In genomic region chr2:148501545-148501944, GRCh38 we compare ENCODE assay signal across 30 cellular contexts.
DNase-seq lines count a peak whose midpoint lies in the region; ATAC-seq and TF ChIP-seq lines count a peak whose summit lies in the region.
"Had no signal": no experiment of that assay in that cellular context is flagged by ENCODE, and none has a peak within 500 bp of the region (broad histone marks: within the 10 kb centered on the region; RNA-seq: fewer than 3 reads in every experiment).

No MANE protein-coding gene starts in this region.

- H3K36me3 Mint-ChIP-seq in GM23338 (ENCODE audit: low read depth) (no peaks in the 10 kb centered on the region), WTC11 (no peaks in the 10 kb centered on the region), neural progenitor cell (no peaks in the 10 kb centered on the region)
- H3K36me3 Mint-ChIP-seq: activated naive CD8-positive, alpha-beta T cell; stimulated activated naive B cell treated with anti-CD40 and anti-IgM and Interleukin-4, amounts not matched to agents 10 μg/mL and 1 μg/mL and 100 μg/mL, for 72 hours had no signal

- no peak overlapping the region for H3K9ac ChIP-seq in neural progenitor cell
- H3K9ac ChIP-seq: GM23248 had no signal

- POLR2A ChIA-PET in WTC11 (lab: Charles Lee) (no interaction called here), HEK293T (lab: Yijun Ruan, JAX) (no interaction called here)

- no peaks in the 10 kb centered on the region for H3K9me2 ChIP-seq in GM23338 (ENCODE audit: insufficient read depth)

- no peak for TF ChIP-seq CTCF in GM23338 (conservative IDR thresholded peaks at IDR 0.05; ENCODE audit: low read depth in 2 of 2)
- TF ChIP-seq CTCF in WTC11 (IDR thresholded peaks at IDR 0.05), result no peak
- no peak for TF ChIP-seq CTCF in neural progenitor cell (IDR thresholded peaks at IDR 0.05)

- H3K9me3 Mint-ChIP-seq in GM23338 (no peaks in the 10 kb centered on the region), WTC11 (no peaks in the 10 kb centered on the region), neural progenitor cell (no peaks in the 10 kb centered on the region)
- H3K9me3 Mint-ChIP-seq: effector memory CD8-positive, alpha-beta T cell; stimulated activated naive B cell treated with anti-CD40 and anti-IgM and Interleukin-4, amounts not matched to agents 10 μg/mL and 1 μg/mL and 100 μg/mL, for 72 hours had no signal

- H3K27me3 Mint-ChIP-seq in GM23338 (ENCODE audit: insufficient read depth, low read depth, poor library complexity), result no peaks in the 10 kb centered on the region
- H3K27me3 Mint-ChIP-seq in WTC11 (ENCODE audit: low read depth), result no peaks in the 10 kb centered on the region
- H3K27me3 Mint-ChIP-seq in neural progenitor cell (ENCODE audit: insufficient read depth, low read depth), result no peaks in the 10 kb centered on the region
- H3K27me3 Mint-ChIP-seq: activated naive CD8-positive, alpha-beta T cell; effector memory CD8-positive, alpha-beta T cell; stimulated activated naive B cell treated with anti-CD40 and anti-IgM and Interleukin-4, amounts not matched to agents 10 μg/mL and 1 μg/mL and 100 μg/mL, for 72 hours had no signal

- H3K27ac Mint-ChIP-seq in GM23338 (no peak overlapping the region), WTC11 (no peak overlapping the region), neural progenitor cell (peak overlapping the region; percentile 20)
- H3K27ac Mint-ChIP-seq: activated CD8-positive, alpha-beta T cell treated with anti-CD3 and anti-CD28 coated beads, Interleukin-2, amount 10 ng/mL, durations not matched to agents 7 days and 5 days; activated naive CD8-positive, alpha-beta T cell; effector memory CD8-positive, alpha-beta T cell; stimulated activated naive B cell treated with anti-CD40 and anti-IgM and Interleukin-4, amounts not matched to agents 10 μg/mL and 1 μg/mL and 100 μg/mL, for 72 hours had no signal

- intact Hi-C loops in cardiac septum (cut with DNase I), result no loop called here

- CTCF ChIA-PET in WTC11 (lab: Charles Lee), result interaction anchor here (1.7 kb wide), 1 partner anchor 8 kb away, joined by 14 read pairs; no protein-coding TSS in a partner anchor
- CTCF ChIA-PET in HEK293T (lab: Yijun Ruan, JAX), result interaction anchor here (1.0 kb wide), 1 partner anchor 8 kb away, joined by 3 read pairs; no protein-coding TSS in a partner anchor

- H3K27me3 ChIP-seq in GM23338 (ENCODE audit: insufficient read depth), result no peaks in the 10 kb centered on the region
- H3K27me3 ChIP-seq in neural progenitor cell, result no peaks in the 10 kb centered on the region
- H3K27me3 ChIP-seq: cardiac muscle cell, uterus had no signal

- H3K4me1 ChIP-seq in GM23338 (ENCODE audit: insufficient read depth) (no peaks in the 10 kb centered on the region; the same call in 1 of the 2 replicates), neural progenitor cell (no peaks in the 10 kb centered on the region)
- H3K4me1 ChIP-seq: uterus had no signal

- H3K36me3 ChIP-seq in GM23338 (ENCODE audit: insufficient read depth) (no peaks in the 10 kb centered on the region; the same call in 1 of the 2 replicates), neural progenitor cell (no peaks in the 10 kb centered on the region)
- H3K36me3 ChIP-seq: cardiac muscle cell, uterus had no signal

- H3K4me3 ChIP-seq in GM23338, result no peak overlapping the region
- H3K4me3 ChIP-seq in neural progenitor cell, result no peak overlapping the region
- H3K4me3 ChIP-seq: cardiac muscle cell, GM23248, uterus had no signal

- DNase-seq in GM23338 (ENCODE audit: low spot score), result no peak
- peak; percentile 60 for DNase-seq in NCI-H748 (lab: John Stamatoyannopoulos, UW; ENCODE audit: unreplicated experiment)
- DNase-seq in WTC11 (ENCODE audit: low spot score), result no peak
- DNase-seq in neural progenitor cell (ENCODE audit: low spot score), result no peak
- no peak for DNase-seq in DMS53 treated with DMSO at 0.1 percent for 48 hours (lab: John Stamatoyannopoulos, UW; ENCODE audit: unreplicated experiment)
- no peak for DNase-seq in cardiac septum (ENCODE audit: low spot score)
- DNase-seq in HEK293T (ENCODE audit: extremely low spot score), result no peak
- DNase-seq: activated CD4-positive, alpha-beta T cell treated with anti-CD3 and anti-CD28 coated beads for 1 hour; activated CD8-positive, alpha-beta T cell treated with anti-CD3 and anti-CD28 coated beads, Interleukin-2, amount 10 ng/mL, durations not matched to agents 7 days and 5 days; activated effector memory CD4-positive, alpha-beta T cell treated with Interleukin-2 at 50 U/mL for 16 hours; activated T-cell treated with anti-CD3 and anti-CD28 coated beads for 4 hours; aorta; cortex of kidney; effector memory CD8-positive, alpha-beta T cell; foreskin melanocyte; GM23248; left cardiac atrium; NCI-H446; posterior cingulate gyrus; SHP77 treated with DMSO at 0.1 percent for 48 hours; stimulated activated naive B cell treated with anti-CD40 and anti-IgM and Interleukin-4, amounts not matched to agents 10 μg/mL and 1 μg/mL and 100 μg/mL, for 72 hours; SW 1271; uterus had no signal

- H3F3A ChIP-seq in GM23338 (replicated peaks; ENCODE audit: low read depth) (no peaks in the 10 kb centered on the region), neural progenitor cell (ENCODE audit: low read depth) (no peaks in the 10 kb centered on the region)

- H4K20me1 ChIP-seq in GM23338 (replicated peaks; ENCODE audit: insufficient read depth) (no peaks in the 10 kb centered on the region), neural progenitor cell (ENCODE audit: low read depth) (no peaks in the 10 kb centered on the region)

- H3K4me2 ChIP-seq in GM23338 (no peak overlapping the region), neural progenitor cell (no peak overlapping the region)

- ATAC-seq in GM23338 (no peak), WTC11 (peak; percentile 30; the same call in 1 of the 2 replicates), HG02938 (IDR thresholded peaks at IDR 0.05; ENCODE audit: unreplicated experiment) (no peak)
- ATAC-seq: activated CD8-positive, alpha-beta T cell treated with anti-CD3 and anti-CD28 coated beads, Interleukin-2, amount 10 ng/mL, durations not matched to agents 7 days and 5 days; effector memory CD8-positive, alpha-beta T cell; esophagus mucosa; left cardiac atrium; Panc1; sciatic nerve; stimulated activated naive B cell treated with anti-CD40 and anti-IgM and Interleukin-4, amounts not matched to agents 10 μg/mL and 1 μg/mL and 100 μg/mL, for 72 hours had no signal

- no peak overlapping the region for H3K4me3 Mint-ChIP-seq in GM23338
- no peak overlapping the region for H3K4me3 Mint-ChIP-seq in WTC11
- H3K4me3 Mint-ChIP-seq in neural progenitor cell, result no peak overlapping the region
- H3K4me3 Mint-ChIP-seq: activated CD8-positive, alpha-beta T cell treated with anti-CD3 and anti-CD28 coated beads, Interleukin-2, amount 10 ng/mL, durations not matched to agents 7 days and 5 days; activated naive CD8-positive, alpha-beta T cell; effector memory CD8-positive, alpha-beta T cell; stimulated activated naive B cell treated with anti-CD40 and anti-IgM and Interleukin-4, amounts not matched to agents 10 μg/mL and 1 μg/mL and 100 μg/mL, for 72 hours had no signal

- H3K27ac ChIP-seq in GM23338 (ENCODE audit: low read depth), result no peak overlapping the region
- H3K27ac ChIP-seq in neural progenitor cell, result no peak overlapping the region
- H3K27ac ChIP-seq: C4-2B, cardiac muscle cell, GM23248, uterus had no signal

- H3K79me2 ChIP-seq in GM23338 (replicated peaks; ENCODE audit: insufficient read depth) (no peaks in the 10 kb centered on the region), neural progenitor cell (ENCODE audit: low read depth) (no peaks in the 10 kb centered on the region)

- H3K4me1 Mint-ChIP-seq in GM23338 (peaks cover 9% of the 10 kb centered on the region; the same call in 2 of the 3 replicates), WTC11 (peaks cover 8% of the 10 kb centered on the region), neural progenitor cell (peaks cover 2% of the 10 kb centered on the region)

- H2AFZ ChIP-seq in GM23338, result peak overlapping the region; percentile 47; the same call in 1 of the 2 replicates
- no peak overlapping the region for H2AFZ ChIP-seq in neural progenitor cell (replicated peaks)
- H2AFZ ChIP-seq: GM23248 had no signal

- no peaks in the 10 kb centered on the region for H3K9me3 ChIP-seq in neural progenitor cell (ENCODE audit: low read depth)
- H3K9me3 ChIP-seq: uterus had no signal

TF ChIP-seq in GM23338, 12 proteins besides CTCF, POLR2A, EP300 and RAD21 (continues in another document):
- TF ChIP-seq ZNF114 (CRISPR knock-in tag; IDR thresholded peaks at IDR 0.05) (no peak), ZNF331 (CRISPR knock-in tag; IDR thresholded peaks at IDR 0.05; ENCODE audit: low read depth) (no peak)

TF ChIP-seq in WTC11, 78 proteins besides CTCF, POLR2A, EP300 and RAD21 (continues in another document):
- no peak for TF ChIP-seq JUN (CRISPR knock-in tag; IDR thresholded peaks at IDR 0.05)

TF ChIP-seq in HEK293T, 16 proteins besides CTCF, POLR2A, EP300 and RAD21:
- TF ChIP-seq CTBP1 (IDR thresholded peaks at IDR 0.05; ENCODE audit: borderline replicate concordance) (no peak), FOXA1 (IDR thresholded peaks at IDR 0.05) (no peak), ELF4 (IDR thresholded peaks at IDR 0.05) (no peak), TARDBP (IDR thresholded peaks at IDR 0.05) (no peak), PKNOX1 (IDR thresholded peaks at IDR 0.05) (no peak), FOXK2 (IDR thresholded peaks at IDR 0.05) (no peak), L3MBTL2 (conservative IDR thresholded peaks at IDR 0.05) (no peak)
